In the genomic region with DNA sequence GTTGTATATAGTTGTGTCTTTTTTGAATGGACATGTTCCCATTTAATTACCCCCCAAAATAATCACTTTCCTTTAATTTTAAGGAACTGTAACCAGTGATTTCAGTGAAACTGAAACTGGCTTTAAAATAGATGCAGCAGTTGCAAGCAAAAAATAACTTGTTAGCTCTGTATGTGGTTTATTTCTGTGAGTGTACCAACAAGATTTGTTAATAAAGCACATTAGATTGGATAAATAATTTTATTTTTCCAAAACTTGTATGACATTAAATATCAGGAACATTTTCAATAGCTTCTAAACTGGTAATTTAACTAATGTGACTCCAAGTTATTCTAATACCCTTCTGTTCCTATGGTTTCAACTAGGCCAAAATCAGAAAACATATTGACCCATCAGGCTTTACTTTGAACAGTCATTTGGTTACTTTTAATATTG, we compare ENCODE assay signal across 12 cellular contexts.
DNase-seq lines count a peak whose midpoint lies in the region; ATAC-seq and TF ChIP-seq lines count a peak whose summit lies in the region.
"Had no signal": no experiment of that assay in that cellular context is flagged by ENCODE, and none has a peak within 500 bp of the region (broad histone marks: within the 10 kb centered on the region; RNA-seq: fewer than 3 reads in every experiment).

No MANE protein-coding gene starts in this region.

- H3K27ac ChIP-seq in MM.1S (ENCODE audit: low read length) (peak overlapping the region; percentile 17; the same call in 1 of the 2 replicates), brain microvascular endothelial cell (no peak overlapping the region), upper lobe of left lung (no peak overlapping the region)
- H3K27ac ChIP-seq: spleen had no signal

- no peaks in the 10 kb centered on the region for H3K36me3 ChIP-seq in MM.1S (replicated peaks; ENCODE audit: insufficient read depth, low read length)
- no peaks in the 10 kb centered on the region for H3K36me3 ChIP-seq in brain microvascular endothelial cell (replicated peaks)
- H3K36me3 ChIP-seq in upper lobe of left lung, result no peaks in the 10 kb centered on the region

- peak overlapping the region; percentile 64 for H3K4me2 ChIP-seq in MM.1S (ENCODE audit: low read depth, low read length)

- no peaks in the 10 kb centered on the region for H3K9me3 Mint-ChIP-seq in naive B cell
- H3K9me3 Mint-ChIP-seq: nephron had no signal

- H3K4me3 Mint-ChIP-seq in naive B cell, result peak overlapping the region in 3 of 8 donors; percentile 45 to 79 (median 67)
- H3K4me3 Mint-ChIP-seq: nephron had no signal

- H3K4me1 Mint-ChIP-seq in naive B cell, result peaks cover 13 to 28% (median 26%) of the 10 kb centered on the region in 3 donors

- TF ChIP-seq POLR2A in upper lobe of left lung (IDR thresholded peaks at IDR 0.05), result no peak

- H3K27me3 ChIP-seq in MM.1S (replicated peaks; ENCODE audit: insufficient read depth, low read length), result 0 out of 2 replicates have a peak, but pooled peaks cover 3% of the 10 kb centered on the region
- H3K27me3 ChIP-seq in brain microvascular endothelial cell (replicated peaks), result no peaks in the 10 kb centered on the region
- H3K27me3 ChIP-seq in upper lobe of left lung, result no peaks in the 10 kb centered on the region
- H3K27me3 ChIP-seq: spleen had no signal

- TF ChIP-seq EP300 in upper lobe of left lung (IDR thresholded peaks at IDR 0.05), result no peak

- no peaks in the 10 kb centered on the region for H3K79me2 ChIP-seq in MM.1S (ENCODE audit: low read length)

- no peaks in the 10 kb centered on the region for H3K9me2 ChIP-seq in MM.1S (replicated peaks; ENCODE audit: insufficient read depth, low read length)

- peak overlapping the region in 1 of 6 donors; percentile 26 for H3K27ac Mint-ChIP-seq in naive B cell
- H3K27ac Mint-ChIP-seq: nephron had no signal

- TF ChIP-seq CTCF in MM.1S (IDR thresholded peaks at IDR 0.05; ENCODE audit: low read length), result no peak
- no peak for TF ChIP-seq CTCF in brain microvascular endothelial cell (IDR thresholded peaks at IDR 0.05; ENCODE audit: low read depth, low read length, missing control alignments)
- no peak for TF ChIP-seq CTCF in upper lobe of left lung (IDR thresholded peaks at IDR 0.05)

- in situ Hi-C loops in brain microvascular endothelial cell (cut with HindIII; ENCODE audit: low pct_ligation_motif_present, low sequenced_read_pairs), result no loop called here

- H3K4me1 ChIP-seq in MM.1S (ENCODE audit: low read length) (peaks cover 42% of the 10 kb centered on the region), upper lobe of left lung (no peaks in the 10 kb centered on the region)

- peak; percentile 79 for DNase-seq in MM.1S
- DNase-seq in naive B cell, result peak; percentile 20
- no peak for DNase-seq in stimulated activated CD4-positive, alpha-beta T cell treated with anti-CD3 and anti-CD28 coated beads, Interleukin-4, amount 100 ng/mL, for 24 hours
- no peak for DNase-seq in DMS53 treated with DMSO at 0.1 percent for 48 hours (lab: John Stamatoyannopoulos, UW; ENCODE audit: unreplicated experiment)
- DNase-seq in brain microvascular endothelial cell, result no peak
- DNase-seq in upper lobe of left lung, result no peak
- DNase-seq: cerebellar nuclear complex, Kasumi-1, spleen had no signal

- H3K4me3 ChIP-seq in MM.1S (ENCODE audit: low read length), result 0 out of 2 replicates have a peak overlapping the region, but pooled peaks have one; percentile 1
- H3K4me3 ChIP-seq in brain microvascular endothelial cell (ENCODE audit: low read depth, low read length), result no peak overlapping the region
- H3K4me3 ChIP-seq in upper lobe of left lung, result no peak overlapping the region
- H3K4me3 ChIP-seq: spleen had no signal

- 0 out of 2 replicates have a peak overlapping the region, but pooled peaks have one; percentile 3 for H3K9ac ChIP-seq in MM.1S (ENCODE audit: low read length)

- H3K9me3 ChIP-seq in MM.1S (replicated peaks; ENCODE audit: insufficient read depth, low read length), result no peaks in the 10 kb centered on the region
- no peaks in the 10 kb centered on the region for H3K9me3 ChIP-seq in upper lobe of left lung
- H3K9me3 ChIP-seq: spleen had no signal

- no peaks in the 10 kb centered on the region for H3K27me3 Mint-ChIP-seq in naive B cell

- ATAC-seq in GM18907 (IDR thresholded peaks at IDR 0.05; ENCODE audit: unreplicated experiment) (peak; percentile 56), HG02678 (IDR thresholded peaks at IDR 0.05; ENCODE audit: unreplicated experiment) (peak; percentile 55), naive B cell (ENCODE audit: low read depth in 2 of 2) (peak; percentile 65 to 70), upper lobe of left lung (ENCODE audit: low FRiP score in 2 of 2) (no peak)

- H3F3A ChIP-seq in MM.1S (ENCODE audit: insufficient read depth, low read length), result no peaks in the 10 kb centered on the region

- peaks cover 30 to 34% of the 10 kb centered on the region in 2 donors for H3K36me3 Mint-ChIP-seq in naive B cell

- H4K20me1 ChIP-seq in MM.1S (ENCODE audit: insufficient read depth, low read length), result no peaks in the 10 kb centered on the region

- no peak overlapping the region for H2AFZ ChIP-seq in MM.1S (ENCODE audit: low read length)

Comparison
In these comparisons a context has a peak if more than half of its experiments do, and no peak if none do; other contexts are left out.
1. ATAC-seq: peak in GM18907 (single experiment), HG02678 (single experiment) and naive B cell (2 of 2); none in upper lobe of left lung (0 of 2).
2. DNase-seq: peak in MM.1S (single experiment) and naive B cell (single experiment); none in stimulated activated CD4-positive, alpha-beta T cell treated with anti-CD3 and anti-CD28 coated beads, Interleukin-4, amount 100 ng/mL, for 24 hours (single experiment), DMS53 treated with DMSO at 0.1 percent for 48 hours (single experiment), brain microvascular endothelial cell (single experiment) and upper lobe of left lung (0 of 2).